Comparison of ENCODE assay signal across 9 cellular contexts in the genomic region with DNA sequence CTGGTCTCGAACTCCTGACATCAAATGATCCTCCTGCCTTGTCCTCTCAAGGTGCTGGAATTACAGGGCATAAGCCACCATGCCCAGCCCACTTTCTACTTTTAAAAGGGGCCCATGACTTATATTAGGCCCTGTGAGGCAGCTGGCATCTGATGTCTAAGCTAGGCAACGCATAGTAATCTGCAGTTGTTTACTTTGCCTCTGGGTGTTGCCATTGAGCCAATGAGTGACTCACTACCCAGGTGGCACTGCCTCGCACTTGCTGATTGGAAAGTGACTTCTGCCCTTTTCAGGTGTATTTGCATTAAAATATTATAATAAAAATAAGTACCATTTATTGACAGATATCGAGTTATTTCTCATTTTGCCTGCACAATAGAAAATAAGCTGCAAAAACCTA.
A peak's percentile ranks its signal among the peaks of the same experiment; 100 is the strongest.
DNase-seq lines count a peak whose midpoint lies in the region; ATAC-seq, FAIRE-seq and TF ChIP-seq lines count a peak whose summit lies in the region.
"Had no signal": no experiment of that assay in that cellular context is flagged by ENCODE, and none has a peak within 500 bp of the region (broad histone marks: within the 10 kb centered on the region; RNA-seq: fewer than 3 reads in every experiment).

No MANE protein-coding gene starts in this region.

- DNase-seq in NCI-H524 (lab: John Stamatoyannopoulos, UW) (peak; percentile 38 to 53), NCI-H524 treated with DMSO at 0.1 percent for 48 hours (lab: John Stamatoyannopoulos, UW) (no peak), H9 (peak; percentile 49), RCC 7860 (ENCODE audit: low spot score) (peak; percentile 21), fibroblast of pulmonary artery (ENCODE audit: low read depth) (peak; percentile 17), NCI-H510A treated with DMSO at 0.1 percent for 48 hours (lab: John Stamatoyannopoulos, UW) (no peak), caudate nucleus (lab: John Stamatoyannopoulos, UW) (no peak), right cardiac atrium (no peak)

- no peak overlapping the region for H2BK20ac ChIP-seq in H9 (ENCODE audit: low read depth, low read length, poor library complexity, severe bottlenecking)

- H3K27ac Mint-ChIP-seq in H9 = no peak overlapping the region
- H3K27ac Mint-ChIP-seq: CD4-positive, CD25-positive, alpha-beta regulatory T cell had no signal

- H3K18ac ChIP-seq in H9 (ENCODE audit: insufficient read length, low read depth, low read length) = no peak overlapping the region

- no peak overlapping the region for H4K91ac ChIP-seq in H9 (ENCODE audit: insufficient read length, low read depth, low read length)

- no peaks in the 10 kb centered on the region; a peak in 1 of 5 replicates for H3K9me3 Mint-ChIP-seq in H9
- H3K9me3 Mint-ChIP-seq: CD4-positive, CD25-positive, alpha-beta regulatory T cell had no signal

- FAIRE-seq in RCC 7860 (lab: Jason Lieb, UNC) = no peak

- H3K4me1 Mint-ChIP-seq in H9 = peaks cover 5 to 8% of the 10 kb centered on the region in 2 experiments

- no peaks in the 10 kb centered on the region for H3K79me1 ChIP-seq in H9 (ENCODE audit: insufficient read depth, low read depth, low read length, poor library complexity, severe bottlenecking)

- no peaks in the 10 kb centered on the region for H3K27me3 Mint-ChIP-seq in H9 (ENCODE audit: low read depth)

- no peak overlapping the region for H4K8ac ChIP-seq in H9 (replicated peaks; ENCODE audit: insufficient read length, low read depth, low read length)

- H3T11ph ChIP-seq in H9 (ENCODE audit: low read length) = no peak overlapping the region

- H3K23me2 ChIP-seq in H9 (ENCODE audit: insufficient read length, low read depth, low read length, poor library complexity, severe bottlenecking) = no peaks in the 10 kb centered on the region

- no peaks in the 10 kb centered on the region for H3K36me3 Mint-ChIP-seq in H9 (ENCODE audit: insufficient read depth in 1 of 3, low read depth in 3 of 3)
- H3K36me3 Mint-ChIP-seq: CD4-positive, CD25-positive, alpha-beta regulatory T cell had no signal

- H3K79me2 ChIP-seq in H9 (ENCODE audit: insufficient read depth, low read length) = no peaks in the 10 kb centered on the region

- no peak overlapping the region for H3K4ac ChIP-seq in H9 (ENCODE audit: low read depth, low read length)

- TF ChIP-seq CTCF in H9 (conservative IDR thresholded peaks at IDR 0.05) (peak; percentile 58), fibroblast of pulmonary artery (IDR thresholded peaks at IDR 0.05; ENCODE audit: low read length, missing control alignments) (no peak)

- H3K4me1 ChIP-seq in H9 (ENCODE audit: insufficient read depth, low read length) (no peaks in the 10 kb centered on the region), right cardiac atrium (ENCODE audit: control insufficient read depth, insufficient read depth, low read length) (no peaks in the 10 kb centered on the region)

- no peak for ATAC-seq in right cardiac atrium

- H3K27me3 ChIP-seq in H9 (ENCODE audit: insufficient read depth, low read length) (no peaks in the 10 kb centered on the region), right cardiac atrium (ENCODE audit: control insufficient read depth, insufficient read depth) (no peaks in the 10 kb centered on the region)

- WGBS in H9 (ENCODE audit: extremely low coverage, insufficient read length, low lambda C conversion rate) = no CpG with 5 or more reads among the region's 4 CpGs
- 79% methylated on average over 4 of the region's 4 CpGs for WGBS in right cardiac atrium

- no peak overlapping the region for H2AK5ac ChIP-seq in H9 (ENCODE audit: insufficient read length, low read length)

- no peaks in the 10 kb centered on the region for H4K20me1 ChIP-seq in H9 (ENCODE audit: control insufficient read depth, insufficient read depth, insufficient read length)

- no peak overlapping the region for H2BK12ac ChIP-seq in H9 (ENCODE audit: insufficient read length, low read depth, low read length)

- no peak overlapping the region for H3K56ac ChIP-seq in H9 (ENCODE audit: insufficient read length, low read depth, low read length)

- H4K5ac ChIP-seq in H9 (ENCODE audit: insufficient read length, low read depth, low read length) = no peak overlapping the region

- H2BK120ac ChIP-seq in H9 (ENCODE audit: low read depth, low read length, poor library complexity, severe bottlenecking) = no peak overlapping the region

- H3K23ac ChIP-seq in H9 (ENCODE audit: insufficient read length, low read depth, low read length) = no peak overlapping the region

- H3K9me3 ChIP-seq in H9 (ENCODE audit: control insufficient read depth, low read depth, low read length) (no peaks in the 10 kb centered on the region), right cardiac atrium (ENCODE audit: control insufficient read depth, low read length) (no peaks in the 10 kb centered on the region)

- no peak overlapping the region for H3K4me3 Mint-ChIP-seq in H9
- H3K4me3 Mint-ChIP-seq: CD4-positive, CD25-positive, alpha-beta regulatory T cell had no signal

- H2AFZ ChIP-seq in H9 (ENCODE audit: low read length) = no peak overlapping the region

- H3K27ac ChIP-seq in H9 (ENCODE audit: insufficient read length, low read depth, low read length) (no peak overlapping the region), caudate nucleus (ENCODE audit: low read depth, low read length) (no peak overlapping the region), right cardiac atrium (ENCODE audit: low read length) (no peak overlapping the region)

- no peak overlapping the region for H2BK15ac ChIP-seq in H9 (ENCODE audit: low read depth, low read length)

- no peak overlapping the region for H3K4me3 ChIP-seq in fibroblast of pulmonary artery (replicated peaks; ENCODE audit: low read depth, low read length)
- no peak overlapping the region for H3K4me3 ChIP-seq in right cardiac atrium (ENCODE audit: low read length)

- H3K4me2 ChIP-seq in H9 (ENCODE audit: insufficient read depth, insufficient read length, low read length) = no peak overlapping the region

- intact Hi-C loops in right cardiac atrium (cut with DNase I) = no loop called here

- H3K9ac ChIP-seq in H9 (ENCODE audit: extremely low read depth, insufficient read length, low read length) = no peak overlapping the region

- no peak overlapping the region for H3K14ac ChIP-seq in H9 (ENCODE audit: insufficient read depth, low read length)

- H2BK5ac ChIP-seq in H9 (ENCODE audit: insufficient read length, low read length) = no peak overlapping the region

Comparison
In these comparisons a context has a peak if more than half of its experiments do, and no peak if none do; other contexts are left out.
1. DNase-seq: peak in NCI-H524 (2 of 2), H9 (single experiment), RCC 7860 (single experiment) and fibroblast of pulmonary artery (single experiment); none in NCI-H524 treated with DMSO at 0.1 percent for 48 hours (single experiment), NCI-H510A treated with DMSO at 0.1 percent for 48 hours (single experiment), caudate nucleus (0 of 61) and right cardiac atrium (0 of 3).